Comparison of ENCODE assay signal across 19 cellular contexts in the genomic region with DNA sequence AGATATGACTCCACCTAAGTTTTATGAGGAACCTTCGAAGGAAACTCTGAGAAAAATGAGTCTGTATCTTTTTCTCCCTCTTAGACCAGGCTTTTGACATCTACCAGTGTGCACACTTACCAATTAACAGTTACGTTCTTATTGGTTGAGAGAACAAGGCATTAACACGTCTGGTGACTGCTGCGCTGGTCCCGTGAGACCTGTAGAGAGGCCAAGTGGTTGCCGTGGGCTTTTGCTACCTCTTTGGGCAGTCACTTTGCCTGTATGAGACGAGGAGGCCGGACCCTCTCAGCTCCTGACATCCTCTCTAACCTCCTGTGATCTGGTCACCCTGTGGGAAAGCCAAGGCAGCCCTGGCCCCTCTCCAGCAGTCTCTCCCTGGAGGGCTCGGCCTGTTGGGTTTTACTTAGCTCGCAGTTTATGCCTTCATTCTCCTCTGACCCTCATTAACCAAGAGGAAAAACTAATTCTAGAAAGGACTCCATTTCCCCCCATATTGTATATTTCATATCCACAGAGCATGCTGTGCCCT.
DNase-seq lines count a peak whose midpoint lies in the region; ATAC-seq and TF ChIP-seq lines count a peak whose summit lies in the region.
"Had no signal": no experiment of that assay in that cellular context is flagged by ENCODE, and none has a peak within 500 bp of the region (broad histone marks: within the 10 kb centered on the region; RNA-seq: fewer than 3 reads in every experiment).

No MANE protein-coding gene starts in this region.

- ATAC-seq in left ventricle myocardium superior = no peak
- ATAC-seq in HG03139 (IDR thresholded peaks at IDR 0.05; ENCODE audit: unreplicated experiment) = no peak
- ATAC-seq in natural killer cell = no peak
- ATAC-seq: Panc1, SK-N-SH treated with all-trans-retinoic acid at 6 μM for 48 hours had no signal

- DNase-seq in left ventricle myocardium inferior = peak; percentile 20
- DNase-seq in cardiac septum (ENCODE audit: low spot score) = no peak
- peak; percentile 82 for DNase-seq in NCI-H2107 treated with DMSO at 0.1 percent for 48 hours (lab: John Stamatoyannopoulos, UW; ENCODE audit: unreplicated experiment)
- DNase-seq in left ventricle myocardium superior = peak; percentile 64
- no peak for DNase-seq in type B pancreatic cell (ENCODE audit: extremely low spot score, unreplicated experiment)
- DNase-seq in AML-193 (lab: John Stamatoyannopoulos, UW) = no peak
- no peak for DNase-seq in natural killer cell
- DNase-seq: ACHN, DMS 273 treated with DMSO at 0.1 percent for 48 hours, GOT3, HFFc6, NCI-H1694, NCI-H524 treated with DMSO at 0.1 percent for 48 hours, SHP77 had no signal

- H3K27ac ChIP-seq in left ventricle myocardium inferior (replicated peaks) = no peak overlapping the region

- no peaks in the 10 kb centered on the region for H3K27me3 ChIP-seq in left ventricle myocardium inferior (ENCODE audit: low read depth)

- H3K4me3 Mint-ChIP-seq in type B pancreatic cell = peak overlapping the region; percentile 61
- H3K4me3 Mint-ChIP-seq in natural killer cell = no peak overlapping the region
- H3K4me3 Mint-ChIP-seq: B cell, HFFc6, IgD-negative memory B cell had no signal

- TF ChIP-seq CTCF in left ventricle myocardium inferior (IDR thresholded peaks at IDR 0.05; ENCODE audit: borderline replicate concordance) = no peak
- TF ChIP-seq CTCF in type B pancreatic cell (conservative IDR thresholded peaks at IDR 0.05) = no peak
- no peak for TF ChIP-seq CTCF in natural killer cell (IDR thresholded peaks at IDR 0.05)

- no peak overlapping the region for H3K4me3 ChIP-seq in left ventricle myocardium inferior

- H3K36me3 Mint-ChIP-seq in type B pancreatic cell (peaks cover 5% of the 10 kb centered on the region), natural killer cell (no peaks in the 10 kb centered on the region)

- no peak overlapping the region for H3K27ac Mint-ChIP-seq in type B pancreatic cell
- no peak overlapping the region for H3K27ac Mint-ChIP-seq in natural killer cell
- H3K27ac Mint-ChIP-seq: B cell, HFFc6, IgD-negative memory B cell had no signal

- H3K9me3 Mint-ChIP-seq in type B pancreatic cell (peaks cover 4% of the 10 kb centered on the region), natural killer cell (no peaks in the 10 kb centered on the region)
- H3K9me3 Mint-ChIP-seq: IgD-negative memory B cell had no signal

- no peaks in the 10 kb centered on the region for H3K36me3 ChIP-seq in left ventricle myocardium inferior

- intact Hi-C loops in left ventricle myocardium inferior (cut with micrococcal nuclease) (no loop called here), cardiac septum (cut with DNase I) (no loop called here), left ventricle myocardium superior (cut with micrococcal nuclease) (no loop called here), natural killer cell (cut with micrococcal nuclease) (no loop called here)

- peaks cover 18% of the 10 kb centered on the region for H3K4me1 ChIP-seq in left ventricle myocardium inferior

- peaks cover 25% of the 10 kb centered on the region for H3K27me3 Mint-ChIP-seq in type B pancreatic cell
- H3K27me3 Mint-ChIP-seq in natural killer cell (ENCODE audit: low read depth in 2 of 2) = no peaks in the 10 kb centered on the region
- H3K27me3 Mint-ChIP-seq: B cell, IgD-negative memory B cell had no signal

- H3K4me1 Mint-ChIP-seq in type B pancreatic cell (ENCODE audit: unreplicated experiment) (peaks cover 46% of the 10 kb centered on the region), natural killer cell (peaks cover 3 to 4% of the 10 kb centered on the region in 2 donors)

- H3K9me3 ChIP-seq in left ventricle myocardium inferior (replicated peaks) = no peaks in the 10 kb centered on the region

Comparison
In these comparisons a context has a peak if more than half of its experiments do, and no peak if none do; other contexts are left out.
1. DNase-seq: peak in left ventricle myocardium inferior (single experiment), NCI-H2107 treated with DMSO at 0.1 percent for 48 hours (single experiment) and left ventricle myocardium superior (single experiment); none in cardiac septum (single experiment), type B pancreatic cell (single experiment), AML-193 (0 of 2) and natural killer cell (single experiment).